ENCODE assay signal across 13 cellular contexts in genomic region chr22:40524392-40525249, GRCh38.
DNase-seq lines count a peak whose midpoint lies in the region; ATAC-seq, FAIRE-seq and TF ChIP-seq lines count a peak whose summit lies in the region.
"Had no signal": no experiment of that assay in that cellular context is flagged by ENCODE, and none has a peak within 500 bp of the region (broad histone marks: within the 10 kb centered on the region; RNA-seq: fewer than 3 reads in every experiment).

No MANE protein-coding gene starts in this region.

- no peak overlapping the region for H4K8ac ChIP-seq in H1 (ENCODE audit: extremely low read depth, insufficient read depth, low read length)

- H2AFZ ChIP-seq in H1 (ENCODE audit: low read length) = no peak overlapping the region

- H3K27me3 Mint-ChIP-seq in osteocyte (ENCODE audit: unreplicated experiment) = no peaks in the 10 kb centered on the region
- H3K27me3 Mint-ChIP-seq: activated naive CD8-positive, alpha-beta T cell treated with anti-CD3 and anti-CD28 coated beads for 36 hours had no signal

- no peak overlapping the region for H3K27ac ChIP-seq in H1 (ENCODE audit: low read depth, low read length)

- H3K27me3 ChIP-seq in H1 (replicated peaks in 1 of 4; ENCODE audit: control insufficient read depth in 3 of 4, extremely low read depth in 1 of 4, insufficient read depth in 3 of 4, low read length in 3 of 4) = no peaks in the 10 kb centered on the region

- no peak overlapping the region for H3K23ac ChIP-seq in H1 (ENCODE audit: insufficient read length)

- H3K9me3 ChIP-seq in H1 (ENCODE audit: insufficient read depth in 2 of 2, low read depth in 1 of 2, low read length in 1 of 2) = no peaks in the 10 kb centered on the region
- H3K9me3 ChIP-seq: mucosa of descending colon had no signal

- H4K20me1 ChIP-seq in H1 (replicated peaks in 1 of 2; ENCODE audit: control insufficient read depth in 1 of 2, insufficient read depth in 2 of 2, low read length in 2 of 2) = peaks cover 0 to 2% of the 10 kb centered on the region in 2 experiments

- CTCF ChIA-PET in H1 (lab: Charles Lee; ENCODE audit: partially characterized antibody) = interaction anchor here (0.6 to 4.8 kb wide), 51 partner anchors 8 to 374 kb away, joined by 3 to 67 read pairs (median 4); partner anchors contain the start of gene MRTFA

- peaks cover 6% of the 10 kb centered on the region for H3K9me3 Mint-ChIP-seq in osteocyte (ENCODE audit: unreplicated experiment)
- H3K9me3 Mint-ChIP-seq: activated naive CD8-positive, alpha-beta T cell treated with anti-CD3 and anti-CD28 coated beads for 36 hours had no signal

- TF ChIP-seq RAD21 in H1 (IDR thresholded peaks at IDR 0.05 in 1 of 2, conservative IDR thresholded peaks at IDR 0.05 in 1 of 2; ENCODE audit: low read depth in 2 of 2, low read length in 2 of 2) = peak; percentile 42 to 61

- no peak overlapping the region for H2BK15ac ChIP-seq in H1 (ENCODE audit: low read length)

- H4K5ac ChIP-seq in H1 (ENCODE audit: insufficient read length, low read depth, low read length) = no peak overlapping the region

- peaks cover 0 to 2% of the 10 kb centered on the region in 2 experiments; a peak in 1 of 4 replicates for H3K79me2 ChIP-seq in H1 (ENCODE audit: control insufficient read depth in 1 of 2, insufficient read depth in 2 of 2, low read length in 2 of 2)

- H3K56ac ChIP-seq in H1 (replicated peaks; ENCODE audit: insufficient read length, low read depth, low read length) = no peak overlapping the region

- no peak overlapping the region for H2BK5ac ChIP-seq in H1 (ENCODE audit: low read depth, low read length)

- H3K4me2 ChIP-seq in H1 (ENCODE audit: insufficient read depth in 1 of 2, low read depth in 2 of 2, low read length in 2 of 2) = no peak overlapping the region

- no peak overlapping the region for H2BK120ac ChIP-seq in H1 (replicated peaks; ENCODE audit: low read depth, low read length)

- no peak overlapping the region for H3K4me3 Mint-ChIP-seq in osteocyte (ENCODE audit: unreplicated experiment)
- H3K4me3 Mint-ChIP-seq: activated naive CD8-positive, alpha-beta T cell treated with anti-CD3 and anti-CD28 coated beads for 36 hours had no signal

- H3K23me2 ChIP-seq in H1 (ENCODE audit: low read depth, low read length) = no peaks in the 10 kb centered on the region

- H3K36me3 Mint-ChIP-seq in osteocyte (ENCODE audit: unreplicated experiment) = peaks cover 4% of the 10 kb centered on the region

- no peak overlapping the region for H3K18ac ChIP-seq in H1 (ENCODE audit: extremely low read depth, low read length)

- no peak overlapping the region for H3K4me3 ChIP-seq in H1 (ENCODE audit: extremely low read depth in 1 of 4, insufficient read depth in 2 of 4, low read depth in 3 of 4, low read length in 4 of 4)
- H3K4me3 ChIP-seq: mucosa of descending colon had no signal

- no peak for ATAC-seq in HG02852 (IDR thresholded peaks at IDR 0.05; ENCODE audit: unreplicated experiment)

- TF ChIP-seq EP300 in H1 (IDR thresholded peaks at IDR 0.05; ENCODE audit: borderline replicate concordance in 1 of 2, low read depth in 2 of 2, low read length in 2 of 2) = no peak

- no peaks in the 10 kb centered on the region; the same call in 1 of the 2 replicates for H3K79me1 ChIP-seq in H1 (ENCODE audit: low read depth, low read length)

- H2AK5ac ChIP-seq in H1 (ENCODE audit: low read depth, low read length) = no peak overlapping the region

- H2BK20ac ChIP-seq in H1 (ENCODE audit: low read length) = no peak overlapping the region

- H3K4ac ChIP-seq in H1 (replicated peaks; ENCODE audit: insufficient read length, low read depth, low read length) = no peak overlapping the region

- POLR2A ChIA-PET in H1 (lab: Charles Lee; ENCODE audit: partially characterized antibody) = interaction anchor here (0.6 to 1.5 kb wide), 5 partner anchors 9 to 172 kb away, joined by 3 to 5 read pairs (median 3); no protein-coding TSS in a partner anchor

- H3K27ac Mint-ChIP-seq in osteocyte (ENCODE audit: unreplicated experiment) = peak overlapping the region; percentile 59

- WGBS in H1 (ENCODE audit: extremely low coverage in 1 of 2, insufficient coverage in 1 of 2, insufficient read length in 1 of 2, insufficient replicate concordance in 2 of 2, low coverage in 1 of 2, low lambda C conversion rate in 2 of 2, missing lambda C conversion rate in 1 of 2), 2 experiments = 95% methylated on average over 9 of the region's 9 CpGs; no CpG with 5 or more reads in 1 of the 2 experiments

- H3K14ac ChIP-seq in H1 (ENCODE audit: insufficient read length) = no peak overlapping the region

- H3K36me3 ChIP-seq in H1 (ENCODE audit: control insufficient read depth in 2 of 4, insufficient read depth in 4 of 4, low read length in 3 of 4) = no peaks in the 10 kb centered on the region

- H3K4me1 ChIP-seq in H1 (replicated peaks in 1 of 4; ENCODE audit: control insufficient read depth in 3 of 4, insufficient read depth in 4 of 4, low read length in 3 of 4) = no peaks in the 10 kb centered on the region

- no peak for FAIRE-seq in H1 (lab: Jason Lieb, UNC)
- FAIRE-seq: HTR-8/SVneo had no signal

- H3K9ac ChIP-seq in H1 (replicated peaks in 1 of 4; ENCODE audit: extremely low read depth in 1 of 4, low read depth in 3 of 4, low read length in 3 of 4) = no peak overlapping the region

- TF ChIP-seq CTCF in H1 (IDR thresholded peaks at IDR 0.05; ENCODE audit: control extremely low read depth in 1 of 3, insufficient read depth in 1 of 3, low read depth in 1 of 3, low read length in 3 of 3) (peak in 1 of 3 experiments; percentile 37; a peak in 1 of 4 replicates), osteocyte (IDR thresholded peaks at IDR 0.05) (peak; percentile 44)

- TF ChIP-seq POLR2A in H1 (IDR thresholded peaks at IDR 0.05; ENCODE audit: control extremely low read depth in 1 of 2, low read depth in 2 of 2, low read length in 2 of 2) = no peak

- H3K4me1 Mint-ChIP-seq in osteocyte (ENCODE audit: unreplicated experiment) = peaks cover 25% of the 10 kb centered on the region

- H4K91ac ChIP-seq in H1 (replicated peaks; ENCODE audit: insufficient read length, low read length) = no peak overlapping the region

- DNase-seq in NOMO-1 (lab: John Stamatoyannopoulos, UW; ENCODE audit: unreplicated experiment in 2 of 2) (peak; percentile 6 to 53), NOMO-1 treated with dmso at 0.1 percent for 144 hours (lab: John Stamatoyannopoulos, UW; ENCODE audit: unreplicated experiment) (no peak), NOMO-1 treated with DMSO at 0.1 percent for 48 hours (lab: John Stamatoyannopoulos, UW; ENCODE audit: unreplicated experiment) (peak; percentile 64), H1 (ENCODE audit: low read depth in 1 of 2, low spot score in 2 of 2) (no peak), osteocyte (ENCODE audit: extremely low spot score, unreplicated experiment) (no peak), SKM-1 (lab: John Stamatoyannopoulos, UW; ENCODE audit: unreplicated experiment) (no peak), globus pallidus (ENCODE audit: low spot score) (no peak)
- DNase-seq: GOT3, NCI-H748 treated with DMSO at 0.1 percent for 48 hours had no signal

- H2BK12ac ChIP-seq in H1 (ENCODE audit: low read depth, low read length) = no peak overlapping the region

TF ChIP-seq in H1, 55 proteins besides CTCF, POLR2A, EP300 and RAD21:
- no peak for TF ChIP-seq POLR2AphosphoS5 (IDR thresholded peaks at IDR 0.05; ENCODE audit: low read depth, low read length)
- no peak for TF ChIP-seq RBBP5 (IDR thresholded peaks at IDR 0.05; ENCODE audit: borderline replicate concordance, low read depth, low read length)
- no peak for TF ChIP-seq EGR1 (IDR thresholded peaks at IDR 0.05; ENCODE audit: borderline replicate concordance, low read depth, low read length)
- no peak for TF ChIP-seq NRF1 (IDR thresholded peaks at IDR 0.05; ENCODE audit: low read depth, low read length)
- TF ChIP-seq POU5F1 (IDR thresholded peaks at IDR 0.05; ENCODE audit: low read depth, low read length) = no peak
- no peak for TF ChIP-seq ASH2L (IDR thresholded peaks at IDR 0.05; ENCODE audit: low read length)

Comparison
In these comparisons a context has a peak if more than half of its experiments do, and no peak if none do; other contexts are left out.
1. DNase-seq: peak in NOMO-1 (2 of 2) and NOMO-1 treated with DMSO at 0.1 percent for 48 hours (single experiment); none in NOMO-1 treated with dmso at 0.1 percent for 144 hours (single experiment), H1 (0 of 2), osteocyte (single experiment), SKM-1 (single experiment) and globus pallidus (single experiment).